9 cellular contexts compared by ENCODE assay signal in genomic region chr12:131592972-131593371, GRCh38.
DNase-seq lines count a peak whose midpoint lies in the region; ATAC-seq and FAIRE-seq lines count a peak whose summit lies in the region.
"Had no signal": no experiment of that assay in that cellular context is flagged by ENCODE, and none has a peak within 500 bp of the region (broad histone marks: within the 10 kb centered on the region; RNA-seq: fewer than 3 reads in every experiment).

No MANE protein-coding gene starts in this region.

- peaks cover under 1% of the 10 kb centered on the region for H3K9me3 Mint-ChIP-seq in activated naive CD4-positive, alpha-beta T cell treated with anti-CD3 and anti-CD28 coated beads, Interleukin-2, amount 10 ng/mL, durations not matched to agents 7 days and 5 days

- H3K27ac Mint-ChIP-seq in activated naive CD4-positive, alpha-beta T cell treated with anti-CD3 and anti-CD28 coated beads, Interleukin-2, amount 10 ng/mL, durations not matched to agents 7 days and 5 days = peak overlapping the region; percentile 42

- peak; percentile 97 for ATAC-seq in GM18499 (IDR thresholded peaks at IDR 0.05; ENCODE audit: insufficient read depth, unreplicated experiment)
- peak; percentile 98 for ATAC-seq in GM19438 (IDR thresholded peaks at IDR 0.05; ENCODE audit: low read depth, unreplicated experiment)
- peak; percentile 98 for ATAC-seq in HG03097 (IDR thresholded peaks at IDR 0.05; ENCODE audit: low FRiP score, unreplicated experiment)

- no peaks in the 10 kb centered on the region for H3K36me3 Mint-ChIP-seq in activated naive CD4-positive, alpha-beta T cell treated with anti-CD3 and anti-CD28 coated beads, Interleukin-2, amount 10 ng/mL, durations not matched to agents 7 days and 5 days

- no peak overlapping the region for H3K4me3 Mint-ChIP-seq in activated naive CD4-positive, alpha-beta T cell treated with anti-CD3 and anti-CD28 coated beads, Interleukin-2, amount 10 ng/mL, durations not matched to agents 7 days and 5 days

- DNase-seq in activated naive CD4-positive, alpha-beta T cell treated with anti-CD3 and anti-CD28 coated beads, Interleukin-2, amount 10 ng/mL, durations not matched to agents 7 days and 5 days = peak; percentile 30
- DNase-seq in NCI-H2171 treated with DMSO at 0.1 percent for 48 hours (lab: John Stamatoyannopoulos, UW) (no peak), SKM-1 treated with dmso at 0.1 percent for 144 hours (lab: John Stamatoyannopoulos, UW; ENCODE audit: unreplicated experiment) (no peak), urothelium cell line (ENCODE audit: low spot score) (no peak), glomerular visceral epithelial cell (ENCODE audit: extremely low spot score) (no peak)
- DNase-seq: NCI-H2171 had no signal

- no peak for FAIRE-seq in urothelium cell line (lab: Jason Lieb, UNC)

- CTCF ChIA-PET in activated naive CD4-positive, alpha-beta T cell treated with anti-CD3 and anti-CD28 coated beads, Interleukin-2, amount 10 ng/mL, durations not matched to agents 7 days and 5 days (lab: Charles Lee) = interaction anchor here (1.0 kb wide), 1 partner anchor 17 kb away, joined by 3 read pairs; no protein-coding TSS in a partner anchor

- H3K27me3 Mint-ChIP-seq in activated naive CD4-positive, alpha-beta T cell treated with anti-CD3 and anti-CD28 coated beads, Interleukin-2, amount 10 ng/mL, durations not matched to agents 7 days and 5 days = no peaks in the 10 kb centered on the region

- H3K4me1 Mint-ChIP-seq in activated naive CD4-positive, alpha-beta T cell treated with anti-CD3 and anti-CD28 coated beads, Interleukin-2, amount 10 ng/mL, durations not matched to agents 7 days and 5 days = peaks cover 16% of the 10 kb centered on the region
